ENCODE assay signal across 1 cellular context in the genomic region with DNA sequence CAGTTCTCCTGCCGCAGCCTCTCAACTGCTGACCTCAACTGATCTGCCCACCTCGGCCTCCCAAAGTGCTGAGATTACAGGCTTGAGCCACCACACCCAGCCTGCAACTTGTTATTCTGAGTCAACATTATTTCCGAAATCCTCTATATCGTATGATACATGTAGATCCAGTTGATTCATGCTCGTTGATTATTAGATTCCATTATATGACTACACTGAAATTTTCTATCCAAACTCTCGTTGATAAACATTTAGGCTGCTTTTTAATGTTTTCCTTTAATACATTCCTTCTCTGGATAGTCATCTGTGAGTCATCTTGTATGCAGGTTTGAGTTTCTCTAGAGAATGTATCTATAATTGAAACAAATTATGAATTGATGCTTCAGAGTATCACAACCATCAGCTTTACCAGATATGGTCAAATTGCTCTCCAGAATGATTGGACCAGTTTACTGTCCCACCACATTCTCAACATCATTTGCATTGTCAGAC.
TF ChIP-seq lines count a peak whose summit lies in the region.

No MANE protein-coding gene starts in this region.

TF ChIP-seq in WTC11, 78 proteins besides CTCF, POLR2A, EP300 and RAD21:
- TF ChIP-seq, protein P1, sequence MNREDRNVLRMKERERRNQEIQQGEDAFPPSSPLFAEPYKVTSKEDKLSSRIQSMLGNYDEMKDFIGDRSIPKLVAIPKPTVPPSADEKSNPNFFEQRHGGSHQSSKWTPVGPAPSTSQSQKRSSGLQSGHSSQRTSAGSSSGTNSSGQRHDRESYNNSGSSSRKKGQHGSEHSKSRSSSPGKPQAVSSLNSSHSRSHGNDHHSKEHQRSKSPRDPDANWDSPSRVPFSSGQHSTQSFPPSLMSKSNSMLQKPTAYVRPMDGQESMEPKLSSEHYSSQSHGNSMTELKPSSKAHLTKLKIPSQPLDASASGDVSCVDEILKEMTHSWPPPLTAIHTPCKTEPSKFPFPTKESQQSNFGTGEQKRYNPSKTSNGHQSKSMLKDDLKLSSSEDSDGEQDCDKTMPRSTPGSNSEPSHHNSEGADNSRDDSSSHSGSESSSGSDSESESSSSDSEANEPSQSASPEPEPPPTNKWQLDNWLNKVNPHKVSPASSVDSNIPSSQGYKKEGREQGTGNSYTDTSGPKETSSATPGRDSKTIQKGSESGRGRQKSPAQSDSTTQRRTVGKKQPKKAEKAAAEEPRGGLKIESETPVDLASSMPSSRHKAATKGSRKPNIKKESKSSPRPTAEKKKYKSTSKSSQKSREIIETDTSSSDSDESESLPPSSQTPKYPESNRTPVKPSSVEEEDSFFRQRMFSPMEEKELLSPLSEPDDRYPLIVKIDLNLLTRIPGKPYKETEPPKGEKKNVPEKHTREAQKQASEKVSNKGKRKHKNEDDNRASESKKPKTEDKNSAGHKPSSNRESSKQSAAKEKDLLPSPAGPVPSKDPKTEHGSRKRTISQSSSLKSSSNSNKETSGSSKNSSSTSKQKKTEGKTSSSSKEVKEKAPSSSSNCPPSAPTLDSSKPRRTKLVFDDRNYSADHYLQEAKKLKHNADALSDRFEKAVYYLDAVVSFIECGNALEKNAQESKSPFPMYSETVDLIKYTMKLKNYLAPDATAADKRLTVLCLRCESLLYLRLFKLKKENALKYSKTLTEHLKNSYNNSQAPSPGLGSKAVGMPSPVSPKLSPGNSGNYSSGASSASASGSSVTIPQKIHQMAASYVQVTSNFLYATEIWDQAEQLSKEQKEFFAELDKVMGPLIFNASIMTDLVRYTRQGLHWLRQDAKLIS (CRISPR knock-in tag; IDR thresholded peaks at IDR 0.05; ENCODE audit: borderline replicate concordance), result no peak
- TF ChIP-seq MXD4 (CRISPR knock-in tag; IDR thresholded peaks at IDR 0.05; ENCODE audit: borderline replicate concordance), result no peak
- TF ChIP-seq IRF2 (CRISPR knock-in tag; IDR thresholded peaks at IDR 0.05; ENCODE audit: borderline replicate concordance, low read depth), result no peak
- TF ChIP-seq SP1 (CRISPR knock-in tag; conservative IDR thresholded peaks at IDR 0.05), result no peak
- TF ChIP-seq, protein P2, sequence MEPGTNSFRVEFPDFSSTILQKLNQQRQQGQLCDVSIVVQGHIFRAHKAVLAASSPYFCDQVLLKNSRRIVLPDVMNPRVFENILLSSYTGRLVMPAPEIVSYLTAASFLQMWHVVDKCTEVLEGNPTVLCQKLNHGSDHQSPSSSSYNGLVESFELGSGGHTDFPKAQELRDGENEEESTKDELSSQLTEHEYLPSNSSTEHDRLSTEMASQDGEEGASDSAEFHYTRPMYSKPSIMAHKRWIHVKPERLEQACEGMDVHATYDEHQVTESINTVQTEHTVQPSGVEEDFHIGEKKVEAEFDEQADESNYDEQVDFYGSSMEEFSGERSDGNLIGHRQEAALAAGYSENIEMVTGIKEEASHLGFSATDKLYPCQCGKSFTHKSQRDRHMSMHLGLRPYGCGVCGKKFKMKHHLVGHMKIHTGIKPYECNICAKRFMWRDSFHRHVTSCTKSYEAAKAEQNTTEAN (CRISPR knock-in tag; IDR thresholded peaks at IDR 0.05), result no peak
- no peak for TF ChIP-seq JAZF1 (CRISPR knock-in tag; IDR thresholded peaks at IDR 0.05)
- TF ChIP-seq RORB (CRISPR knock-in tag; IDR thresholded peaks at IDR 0.05), result no peak
- TF ChIP-seq, protein P3, sequence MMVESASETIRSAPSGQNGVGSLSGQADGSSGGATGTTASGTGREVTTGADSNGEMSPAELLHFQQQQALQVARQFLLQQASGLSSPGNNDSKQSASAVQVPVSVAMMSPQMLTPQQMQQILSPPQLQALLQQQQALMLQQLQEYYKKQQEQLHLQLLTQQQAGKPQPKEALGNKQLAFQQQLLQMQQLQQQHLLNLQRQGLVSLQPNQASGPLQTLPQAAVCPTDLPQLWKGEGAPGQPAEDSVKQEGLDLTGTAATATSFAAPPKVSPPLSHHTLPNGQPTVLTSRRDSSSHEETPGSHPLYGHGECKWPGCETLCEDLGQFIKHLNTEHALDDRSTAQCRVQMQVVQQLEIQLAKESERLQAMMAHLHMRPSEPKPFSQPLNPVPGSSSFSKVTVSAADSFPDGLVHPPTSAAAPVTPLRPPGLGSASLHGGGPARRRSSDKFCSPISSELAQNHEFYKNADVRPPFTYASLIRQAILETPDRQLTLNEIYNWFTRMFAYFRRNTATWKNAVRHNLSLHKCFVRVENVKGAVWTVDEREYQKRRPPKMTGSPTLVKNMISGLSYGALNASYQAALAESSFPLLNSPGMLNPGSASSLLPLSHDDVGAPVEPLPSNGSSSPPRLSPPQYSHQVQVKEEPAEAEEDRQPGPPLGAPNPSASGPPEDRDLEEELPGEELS (CRISPR knock-in tag; IDR thresholded peaks at IDR 0.05), result no peak
- TF ChIP-seq, protein P4, sequence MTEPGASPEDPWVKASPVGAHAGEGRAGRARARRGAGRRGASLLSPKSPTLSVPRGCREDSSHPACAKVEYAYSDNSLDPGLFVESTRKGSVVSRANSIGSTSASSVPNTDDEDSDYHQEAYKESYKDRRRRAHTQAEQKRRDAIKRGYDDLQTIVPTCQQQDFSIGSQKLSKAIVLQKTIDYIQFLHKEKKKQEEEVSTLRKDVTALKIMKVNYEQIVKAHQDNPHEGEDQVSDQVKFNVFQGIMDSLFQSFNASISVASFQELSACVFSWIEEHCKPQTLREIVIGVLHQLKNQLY (CRISPR knock-in tag; IDR thresholded peaks at IDR 0.05), result no peak
- no peak for TF ChIP-seq NFATC4 (CRISPR knock-in tag; IDR thresholded peaks at IDR 0.05)
- TF ChIP-seq ZNF219 (CRISPR knock-in tag; IDR thresholded peaks at IDR 0.05; ENCODE audit: borderline replicate concordance), result no peak
- TF ChIP-seq GABPB1 (CRISPR knock-in tag; IDR thresholded peaks at IDR 0.05), result no peak
- TF ChIP-seq ETV6 (CRISPR knock-in tag; IDR thresholded peaks at IDR 0.05), result no peak
